Comparison of ENCODE assay signal across 22 cellular contexts in genomic region chr2:86686905-86687304, GRCh38.
"Had no signal": no experiment of that assay in that cellular context is flagged by ENCODE, and none has a peak within 500 bp of the region (broad histone marks: within the 10 kb centered on the region; RNA-seq: fewer than 3 reads in every experiment).

No MANE protein-coding gene starts in this region.

- H3K4me3 ChIP-seq: coronary artery, stomach, thoracic aorta, upper lobe of right lung had no signal

- FAIRE-seq: bronchial epithelial cell had no signal

- DNase-seq: activated B cell treated with CpG ODN at 0.5 μM for 24 hours; activated CD4-positive, alpha-beta memory T cell treated with anti-CD3 and anti-CD28 coated beads for 36 hours; activated CD4-positive, alpha-beta T cell treated with anti-CD3 and anti-CD28 coated beads for 36 hours; activated naive CD4-positive, alpha-beta T cell treated with Interleukin-2 at 50 U/mL for 16 hours; activated naive CD8-positive, alpha-beta T cell treated with anti-CD3 and anti-CD28 coated beads, Interleukin-2, amount 10 ng/mL, durations not matched to agents 7 days and 5 days; activated T-cell treated with anti-CD3 and anti-CD28 coated beads, Interleukin-2, amount 50 U/mL, for 48 hours; amniotic stem cell; cerebellar nuclear complex; endodermal cell; left ventricle myocardium superior; naive B cell; retina; stimulated activated CD4-positive, alpha-beta T cell treated with anti-CD3 and anti-CD28 coated beads, Interleukin-12 subunit alpha, Interleukin-12 subunit beta, amount 100 ng/mL, for 4 hours; stimulated activated CD4-positive, alpha-beta T cell treated with anti-CD3 and anti-CD28 coated beads, Interleukin-4, amount 100 ng/mL, for 4 hours; stomach; upper lobe of right lung had no signal

- H3K27ac Mint-ChIP-seq: activated B cell treated with CpG ODN at 0.5 μM for 24 hours; activated CD4-positive, alpha-beta memory T cell treated with anti-CD3 and anti-CD28 coated beads for 36 hours; activated CD4-positive, alpha-beta T cell treated with anti-CD3 and anti-CD28 coated beads for 36 hours; activated naive CD8-positive, alpha-beta T cell treated with anti-CD3 and anti-CD28 coated beads, Interleukin-2, amount 10 ng/mL, durations not matched to agents 7 days and 5 days; endodermal cell; memory B cell; naive B cell; T-helper 1 cell treated with Interleukin-12 subunit alpha and Interleukin-12 subunit beta and Interleukin-4 antibody, amounts not matched to agents 30 μg/mL and 1 μg/mL, for 36 hours had no signal

- H3K9me3 Mint-ChIP-seq: activated B cell treated with CpG ODN at 0.5 μM for 24 hours; activated CD4-positive, alpha-beta memory T cell treated with anti-CD3 and anti-CD28 coated beads for 36 hours; memory B cell had no signal

- H3K27me3 ChIP-seq: stomach, upper lobe of right lung had no signal

- H3K36me3 Mint-ChIP-seq: activated CD4-positive, alpha-beta memory T cell treated with anti-CD3 and anti-CD28 coated beads for 36 hours; memory B cell had no signal

- H3K9me3 ChIP-seq: stomach, thoracic aorta, upper lobe of right lung had no signal

- ATAC-seq: activated CD4-positive, alpha-beta T cell treated with anti-CD3 and anti-CD28 coated beads for 36 hours; left ventricle myocardium superior; upper lobe of right lung had no signal

- H3K27me3 Mint-ChIP-seq: activated B cell treated with CpG ODN at 0.5 μM for 24 hours; activated CD4-positive, alpha-beta memory T cell treated with anti-CD3 and anti-CD28 coated beads for 36 hours; activated naive CD8-positive, alpha-beta T cell treated with anti-CD3 and anti-CD28 coated beads, Interleukin-2, amount 10 ng/mL, durations not matched to agents 7 days and 5 days; memory B cell; naive B cell had no signal

- H3K36me3 ChIP-seq: stomach, thoracic aorta, upper lobe of right lung had no signal

- H3K4me1 ChIP-seq: stomach, upper lobe of right lung had no signal

- H3K27ac ChIP-seq: coronary artery, stomach, thoracic aorta, upper lobe of right lung had no signal

- H3K4me1 Mint-ChIP-seq: activated B cell treated with CpG ODN at 0.5 μM for 24 hours; activated CD4-positive, alpha-beta T cell treated with anti-CD3 and anti-CD28 coated beads for 36 hours; activated naive CD8-positive, alpha-beta T cell treated with anti-CD3 and anti-CD28 coated beads, Interleukin-2, amount 10 ng/mL, durations not matched to agents 7 days and 5 days; endodermal cell; memory B cell; naive B cell had no signal

- H3K4me3 Mint-ChIP-seq: activated B cell treated with CpG ODN at 0.5 μM for 24 hours; activated CD4-positive, alpha-beta memory T cell treated with anti-CD3 and anti-CD28 coated beads for 36 hours; activated CD4-positive, alpha-beta T cell treated with anti-CD3 and anti-CD28 coated beads for 36 hours; activated naive CD8-positive, alpha-beta T cell treated with anti-CD3 and anti-CD28 coated beads, Interleukin-2, amount 10 ng/mL, durations not matched to agents 7 days and 5 days; endodermal cell; memory B cell; naive B cell; neural crest cell; T-helper 1 cell treated with Interleukin-12 subunit alpha and Interleukin-12 subunit beta and Interleukin-4 antibody, amounts not matched to agents 30 μg/mL and 1 μg/mL, for 36 hours had no signal
